8 cellular contexts compared by ENCODE assay signal in the genomic region with DNA sequence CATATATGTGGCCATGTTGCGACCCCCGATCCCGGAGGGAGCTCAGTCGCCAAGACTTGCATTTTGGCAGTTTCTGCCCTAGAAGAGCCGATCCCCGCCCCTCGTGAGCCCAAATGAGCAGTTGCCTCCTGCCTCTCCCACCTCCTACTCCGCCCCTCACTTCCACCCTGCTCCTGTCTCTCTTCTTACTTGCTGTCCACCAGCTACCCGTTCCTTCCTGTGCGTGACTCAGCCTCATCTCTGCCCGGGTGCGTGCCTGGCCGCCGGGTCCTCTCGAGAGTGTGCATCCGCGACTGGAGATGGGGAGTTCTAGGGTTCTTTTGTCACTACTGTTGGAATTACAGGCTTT. TPM values are rescaled to one million over a fixed set of nuclear protein-coding genes. Genes with fewer than 3 reads are reported as not detected.
DNase-seq lines count a peak whose midpoint lies in the region; ATAC-seq, FAIRE-seq and TF ChIP-seq lines count a peak whose summit lies in the region.

No MANE protein-coding gene starts in this region.

- H3K4me2 ChIP-seq in HepG2 (ENCODE audit: low read depth, low read length): peak overlapping the region; percentile 91

- peak overlapping the region; percentile 83 to 98 (median 97) for H3K4me3 ChIP-seq in HepG2 (replicated peaks in 1 of 3; ENCODE audit: insufficient read depth in 1 of 3, low read depth in 2 of 3, low read length in 3 of 3)

- H3K9me3 ChIP-seq in HepG2 (ENCODE audit: low read length): no peaks in the 10 kb centered on the region; the same call in 1 of the 2 replicates

- H3K27me3 ChIP-seq in HepG2 (ENCODE audit: control insufficient read depth in 1 of 2, insufficient read depth in 2 of 2, low read length in 2 of 2): no peaks in the 10 kb centered on the region; a peak in 1 of 5 replicates

- no peak for TF ChIP-seq RAD21 in HepG2 (CRISPR knock-in tag; IDR thresholded peaks at IDR 0.05)

- TF ChIP-seq CTCF in HepG2 (CRISPR knock-in tag; IDR thresholded peaks at IDR 0.05): no peak

- WGBS in HepG2 (ENCODE audit: low lambda C conversion rate): 2% methylated on average over 17 of the region's 17 CpGs

- peaks cover 45% of the 10 kb centered on the region for H3K36me3 Mint-ChIP-seq in activated CD4-positive, alpha-beta T cell treated with anti-CD3 and anti-CD28 coated beads, Interleukin-2, amount 10 ng/mL, durations not matched to agents 7 days and 5 days (ENCODE audit: low read depth)

- peaks cover 59% of the 10 kb centered on the region for H3K4me1 Mint-ChIP-seq in activated CD4-positive, alpha-beta T cell treated with anti-CD3 and anti-CD28 coated beads, Interleukin-2, amount 10 ng/mL, durations not matched to agents 7 days and 5 days

- POLR2A ChIA-PET in activated CD4-positive, alpha-beta T cell treated with anti-CD3 and anti-CD28 coated beads, Interleukin-2, amount 10 ng/mL, durations not matched to agents 7 days and 5 days (lab: Charles Lee): interaction anchor here (0.5 to 0.6 kb wide), 2 partner anchors 295 to 312 kb away, joined by 3 to 10 read pairs; no protein-coding TSS in a partner anchor
- POLR2A ChIA-PET in HepG2 (lab: Yijun Ruan, JAX): no interaction called here

- H4K20me1 ChIP-seq in HepG2 (ENCODE audit: insufficient read depth, low read length): peaks cover 30% of the 10 kb centered on the region; the same call in 1 of the 2 replicates

- peak overlapping the region; percentile 57 for H3K27ac ChIP-seq in HepG2 (ENCODE audit: extremely low read length, insufficient read depth, low read length)

- no peak for TF ChIP-seq POLR2A in HepG2 (IDR thresholded peaks at IDR 0.05; ENCODE audit: insufficient read depth in 1 of 2, low read depth in 2 of 2, low read length in 2 of 2)

- BruUV-seq in HepG2 (replicated peaks; lab: Mats Ljungman, UMichigan): no TSS peak

- in situ Hi-C loops in HepG2 (cut with HindIII; ENCODE audit: extremely low pct_ligation_motif_present, low pct_unique_long_range_greater_than_20kb): no loop called here

- peak overlapping the region; percentile 85 for H3K4me3 Mint-ChIP-seq in activated CD4-positive, alpha-beta T cell treated with anti-CD3 and anti-CD28 coated beads, Interleukin-2, amount 10 ng/mL, durations not matched to agents 7 days and 5 days

- peak overlapping the region; percentile 98 for H3K27ac Mint-ChIP-seq in activated CD4-positive, alpha-beta T cell treated with anti-CD3 and anti-CD28 coated beads, Interleukin-2, amount 10 ng/mL, durations not matched to agents 7 days and 5 days

- H3K9ac ChIP-seq in HepG2 (ENCODE audit: insufficient read depth, low read depth, low read length): peak overlapping the region; percentile 91

- no peak overlapping the region for H2AFZ ChIP-seq in HepG2 (ENCODE audit: low read length)

- TF ChIP-seq EP300 in HepG2 (IDR thresholded peaks at IDR 0.05; ENCODE audit: low read depth in 2 of 2, low read length in 2 of 2) (no peak), HepG2 (CRISPR knock-in tag; IDR thresholded peaks at IDR 0.05; ENCODE audit: borderline replicate concordance) (no peak)

- CTCF ChIA-PET in activated CD4-positive, alpha-beta T cell treated with anti-CD3 and anti-CD28 coated beads, Interleukin-2, amount 10 ng/mL, durations not matched to agents 7 days and 5 days (lab: Charles Lee): interaction anchor here (1.5 kb wide), 1 partner anchor 10 kb away, joined by 4 read pairs; no protein-coding TSS in a partner anchor
- CTCF ChIA-PET in HepG2 (lab: Yijun Ruan, JAX; ENCODE audit: low intra/inter-chr PET ratio, low total read pairs): no interaction called here

- peaks cover 8% of the 10 kb centered on the region for H3K9me3 Mint-ChIP-seq in activated CD4-positive, alpha-beta T cell treated with anti-CD3 and anti-CD28 coated beads, Interleukin-2, amount 10 ng/mL, durations not matched to agents 7 days and 5 days

- ATAC-seq in HG02798 (IDR thresholded peaks at IDR 0.05; ENCODE audit: poor library complexity, unreplicated experiment) (peak; percentile 70), HepG2 (peak; percentile 94)

- no peaks in the 10 kb centered on the region for H3K27me3 Mint-ChIP-seq in activated CD4-positive, alpha-beta T cell treated with anti-CD3 and anti-CD28 coated beads, Interleukin-2, amount 10 ng/mL, durations not matched to agents 7 days and 5 days

- peak; percentile 20 to 45 for DNase-seq in NCI-H2081 (lab: John Stamatoyannopoulos, UW)
- no peak for DNase-seq in NCI-H2081 treated with DMSO at 0.1 percent for 48 hours (lab: John Stamatoyannopoulos, UW)
- peak; percentile 32 for DNase-seq in NCI-H2171 treated with DMSO at 0.1 percent for 48 hours (lab: John Stamatoyannopoulos, UW)
- peak; percentile 88 for DNase-seq in activated CD4-positive, alpha-beta T cell treated with anti-CD3 and anti-CD28 coated beads, Interleukin-2, amount 10 ng/mL, durations not matched to agents 7 days and 5 days
- DNase-seq in dedifferentiated amniotic fluid mesenchymal stem cell (ENCODE audit: extremely low spot score): peak; percentile 86
- DNase-seq in HepG2 (ENCODE audit: low spot score): peak; percentile 60
- DNase-seq in stimulated activated CD4-positive, alpha-beta T cell treated with anti-CD3 and anti-CD28 coated beads, Interleukin-4, amount 100 ng/mL, for 4 hours: peak; percentile 49 to 65

- H3K36me3 ChIP-seq in HepG2 (replicated peaks in 1 of 2; ENCODE audit: control insufficient read depth in 1 of 2, insufficient read depth in 2 of 2, low read length in 2 of 2): peaks cover 9 to 14% of the 10 kb centered on the region in 2 experiments; a peak in 4 of 5 replicates

- intact Hi-C loops in HepG2 (cut with micrococcal nuclease; ENCODE audit: unreplicated experiment): no loop called here

- peaks cover 48% of the 10 kb centered on the region for H3K79me2 ChIP-seq in HepG2 (ENCODE audit: insufficient read depth, low read length)

- H3K4me1 ChIP-seq in HepG2 (ENCODE audit: insufficient read depth, low read length): peaks cover 47% of the 10 kb centered on the region

- FAIRE-seq in HepG2 (lab: Jason Lieb, UNC): no peak

TF ChIP-seq in HepG2, 621 proteins besides CTCF, POLR2A, EP300 and RAD21 (continues in another document):
- no peak for TF ChIP-seq ZNF138 (CRISPR knock-in tag; IDR thresholded peaks at IDR 0.05; ENCODE audit: low read depth)
- TF ChIP-seq ZBTB37 (CRISPR knock-in tag; IDR thresholded peaks at IDR 0.05): no peak
- TF ChIP-seq SRSF4 (IDR thresholded peaks at IDR 0.05; ENCODE audit: low read depth, low read length, poor library complexity, severe bottlenecking): no peak
- no peak; the same call in 1 of the 2 replicates for TF ChIP-seq NFE2L1 (CRISPR knock-in tag; IDR thresholded peaks at IDR 0.05; ENCODE audit: borderline replicate concordance)

RNA-seq across cellular contexts. Expression of gene GPATCH2L, which starts 0.6 kb away (rescaled TPM):
- total RNA-seq in activated CD4-positive, alpha-beta T cell treated with anti-CD3 and anti-CD28 coated beads, Interleukin-2, amount 10 ng/mL, durations not matched to agents 7 days and 5 days: 10 to 100 TPM; 41.8 to 51.9 TPM
- total RNA-seq in HepG2 (2016; rRNA removed; fragmentation: Illumina TruSeq; extraction: Trizol): 29.0 and 35.5 TPM in 2 replicates
- 15.5 and 15.9 TPM in 2 replicates for total RNA-seq in HepG2 (2016; cell fraction: cytosol; rRNA removed; fragmentation: Illumina TruSeq; extraction: Trizol; ENCODE audit: low read depth)
- 25.8 and 37.2 TPM in 2 replicates for total RNA-seq in HepG2 (2016; cell fraction: insoluble cytoplasmic fraction; rRNA removed; fragmentation: Illumina TruSeq; extraction: Trizol)
- total RNA-seq in HepG2 (2016; cell fraction: membrane; rRNA removed; fragmentation: Illumina TruSeq; extraction: Trizol): 9.7 and 12.2 TPM in 2 replicates
- total RNA-seq in HepG2 (2016; cell fraction: nucleus; rRNA removed; fragmentation: Illumina TruSeq; extraction: Trizol): 69.0 and 73.0 TPM in 2 replicates
- polyA plus RNA-seq in HepG2 (2011; rRNA removed): 14.2 and 14.4 TPM in 2 replicates
- 6.7 and 7.8 TPM in 2 replicates for polyA plus RNA-seq in HepG2 (2011; cell fraction: cytosol; rRNA removed)
- polyA plus RNA-seq in HepG2 (2011; cell fraction: nucleus; rRNA removed): 42.0 and 46.6 TPM in 2 replicates
- polyA plus RNA-seq in HepG2 (2012): 8.2 and 9.7 TPM in 2 replicates
- polyA plus RNA-seq in HepG2 (2016; cell fraction: cytosol; fragmentation: Illumina TruSeq; extraction: Trizol; ENCODE audit: low read depth): 0.67 and 0.81 TPM in 2 replicates
- 11.8 TPM in 2 replicates for polyA plus RNA-seq in HepG2 (2016; cell fraction: insoluble cytoplasmic fraction; fragmentation: Illumina TruSeq; extraction: Trizol; ENCODE audit: low read depth)
- polyA plus RNA-seq in HepG2 (2016; cell fraction: membrane; fragmentation: Illumina TruSeq; extraction: Trizol; ENCODE audit: low read depth): 1.7 and 2.9 TPM in 2 replicates
- polyA plus RNA-seq in HepG2 (2016; cell fraction: nucleus; fragmentation: Illumina TruSeq; extraction: Trizol; ENCODE audit: insufficient read depth, low read depth): 22.0 and 22.9 TPM in 2 replicates
- 44.9 and 57.8 TPM in 2 replicates for polyA minus RNA-seq in HepG2 (2011; rRNA and poly(A)+ RNA removed; ENCODE audit: low replicate concordance)
- 15.6 and 19.1 TPM in 2 replicates for polyA minus RNA-seq in HepG2 (2011; cell fraction: cytosol; rRNA and poly(A)+ RNA removed)
- 119 and 134 TPM in 2 replicates for polyA minus RNA-seq in HepG2 (2011; cell fraction: nucleus; rRNA and poly(A)+ RNA removed)
